Comparison of ENCODE assay signal across 16 cellular contexts in genomic region chr5:73443725-73444498, GRCh38. TPM values are rescaled to one million over a fixed set of nuclear protein-coding genes. Genes with fewer than 3 reads are reported as not detected.
DNase-seq lines count a peak whose midpoint lies in the region; ATAC-seq and TF ChIP-seq lines count a peak whose summit lies in the region.
"Had no signal": no experiment of that assay in that cellular context is flagged by ENCODE, and none has a peak within 500 bp of the region (broad histone marks: within the 10 kb centered on the region; RNA-seq: fewer than 3 reads in every experiment).

No MANE protein-coding gene starts in this region.

- intact Hi-C loops in Panc1 (cut with micrococcal nuclease; ENCODE audit: unreplicated experiment) = no loop called here
- intact Hi-C loops in CD8-positive, alpha-beta T cell (cut with DNase I, micrococcal nuclease) = no loop called here

- no peak overlapping the region for H3K27ac Mint-ChIP-seq in activated naive CD4-positive, alpha-beta T cell treated with anti-CD3 and anti-CD28 coated beads, Interleukin-2, amount 50 U/mL, for 72 hours
- peak overlapping the region; percentile 86 for H3K27ac Mint-ChIP-seq in stimulated activated naive B cell treated with anti-CD40 and anti-IgM and Interleukin-4, amounts not matched to agents 10 μg/mL and 1 μg/mL and 100 μg/mL, for 72 hours
- H3K27ac Mint-ChIP-seq in CD8-positive, alpha-beta T cell = no peak overlapping the region
- H3K27ac Mint-ChIP-seq: stimulated activated effector memory CD8-positive, alpha-beta T cell treated with anti-CD3 and anti-CD28 coated beads, Interleukin-12 subunit alpha, Interleukin-12 subunit beta, amount 100 ng/mL, for 72 hours had no signal

- peaks cover 0 to 3% of the 10 kb centered on the region in 2 donors for H3K9me3 Mint-ChIP-seq in activated naive CD4-positive, alpha-beta T cell treated with anti-CD3 and anti-CD28 coated beads, Interleukin-2, amount 50 U/mL, for 72 hours
- H3K9me3 Mint-ChIP-seq in stimulated activated naive B cell treated with anti-CD40 and anti-IgM and Interleukin-4, amounts not matched to agents 10 μg/mL and 1 μg/mL and 100 μg/mL, for 72 hours = peaks cover 4 to 6% of the 10 kb centered on the region in 2 donors
- H3K9me3 Mint-ChIP-seq in CD8-positive, alpha-beta T cell = peaks cover 4% of the 10 kb centered on the region
- H3K9me3 Mint-ChIP-seq: stimulated activated effector memory CD8-positive, alpha-beta T cell treated with anti-CD3 and anti-CD28 coated beads, Interleukin-12 subunit alpha, Interleukin-12 subunit beta, amount 100 ng/mL, for 72 hours had no signal

- peak overlapping the region in 1 of 2 donors; percentile 5 for H3K4me3 Mint-ChIP-seq in stimulated activated naive B cell treated with anti-CD40 and anti-IgM and Interleukin-4, amounts not matched to agents 10 μg/mL and 1 μg/mL and 100 μg/mL, for 72 hours
- no peak overlapping the region for H3K4me3 Mint-ChIP-seq in CD8-positive, alpha-beta T cell
- H3K4me3 Mint-ChIP-seq: stimulated activated effector memory CD8-positive, alpha-beta T cell treated with anti-CD3 and anti-CD28 coated beads, Interleukin-12 subunit alpha, Interleukin-12 subunit beta, amount 100 ng/mL, for 72 hours had no signal

- ATAC-seq in activated naive CD4-positive, alpha-beta T cell treated with anti-CD3 and anti-CD28 coated beads, Interleukin-2, amount 50 U/mL, for 72 hours = no peak
- ATAC-seq in Panc1 = no peak
- no peak for ATAC-seq in stimulated activated naive B cell treated with anti-CD40 and anti-IgM and Interleukin-4, amounts not matched to agents 10 μg/mL and 1 μg/mL and 100 μg/mL, for 72 hours (replicated peaks)
- ATAC-seq in CD8-positive, alpha-beta T cell = no peak
- ATAC-seq: left lobe of liver; stimulated activated effector memory CD8-positive, alpha-beta T cell treated with anti-CD3 and anti-CD28 coated beads, Interleukin-12 subunit alpha, Interleukin-12 subunit beta, amount 100 ng/mL, for 72 hours had no signal

- H3K36me3 ChIP-seq in Panc1 (ENCODE audit: control insufficient read depth, insufficient read depth, low read length) (peaks cover 8% of the 10 kb centered on the region; the same call in 1 of the 2 replicates), iPS-20b (ENCODE audit: insufficient read depth, low read depth, low read length) (no peaks in the 10 kb centered on the region)
- no peaks in the 10 kb centered on the region for H3K36me3 ChIP-seq in CD8-positive, alpha-beta T cell (ENCODE audit: insufficient read depth, low read length)

- BruUV-seq in Panc1 (replicated peaks; lab: Mats Ljungman, UMichigan) = no TSS peak

- H3K4me1 ChIP-seq in Panc1 (ENCODE audit: control insufficient read depth, insufficient read depth, low read length) = peaks cover 52% of the 10 kb centered on the region
- peaks cover 10% of the 10 kb centered on the region; the same call in 1 of the 2 replicates for H3K4me1 ChIP-seq in iPS-20b (ENCODE audit: insufficient read depth, low read length)
- H3K4me1 ChIP-seq in CD8-positive, alpha-beta T cell (ENCODE audit: insufficient read depth, low read length) = peaks cover 11% of the 10 kb centered on the region

- peaks cover 0 to 32% of the 10 kb centered on the region in 2 donors for H3K36me3 Mint-ChIP-seq in activated naive CD4-positive, alpha-beta T cell treated with anti-CD3 and anti-CD28 coated beads, Interleukin-2, amount 50 U/mL, for 72 hours
- peaks cover 1 to 9% of the 10 kb centered on the region in 2 donors for H3K36me3 Mint-ChIP-seq in stimulated activated naive B cell treated with anti-CD40 and anti-IgM and Interleukin-4, amounts not matched to agents 10 μg/mL and 1 μg/mL and 100 μg/mL, for 72 hours
- no peaks in the 10 kb centered on the region for H3K36me3 Mint-ChIP-seq in CD8-positive, alpha-beta T cell

- POLR2A ChIA-PET in Panc1 (lab: Charles Lee) = interaction anchor here (0.5 to 0.9 kb wide), 2 partner anchors 79 to 121 kb away, joined by 5 to 11 read pairs; no protein-coding TSS in a partner anchor
- POLR2A ChIA-PET in CD8-positive, alpha-beta T cell (lab: Charles Lee) = interaction anchor here (1.0 kb wide), 1 partner anchor 29 kb away, joined by 3 read pairs; no protein-coding TSS in a partner anchor

- H3K27ac ChIP-seq in Panc1 (ENCODE audit: low read length) (peak overlapping the region; percentile 83), iPS-20b (ENCODE audit: low read length) (no peak overlapping the region)
- H3K27ac ChIP-seq in CD8-positive, alpha-beta T cell (ENCODE audit: low read depth, low read length) = no peak overlapping the region
- H3K27ac ChIP-seq: KMS-11 had no signal

- H3K9me3 ChIP-seq in Panc1 (ENCODE audit: control insufficient read depth, insufficient read depth, low read depth, low read length) (no peaks in the 10 kb centered on the region), iPS-20b (ENCODE audit: insufficient read depth, low read depth, low read length) (peaks cover 3% of the 10 kb centered on the region; the same call in 1 of the 2 replicates)
- no peaks in the 10 kb centered on the region for H3K9me3 ChIP-seq in CD8-positive, alpha-beta T cell (ENCODE audit: low read length)

- CTCF ChIA-PET in Panc1 (lab: Charles Lee) = interaction anchor here (0.7 to 1.7 kb wide), 2 partner anchors 19 to 228 kb away, joined by 3 to 4 read pairs; no protein-coding TSS in a partner anchor
- CTCF ChIA-PET in CD8-positive, alpha-beta T cell (lab: Charles Lee) = interaction anchor here (1.0 to 1.7 kb wide), 3 partner anchors 10 to 140 kb away, joined by 4 to 10 read pairs (median 4); no protein-coding TSS in a partner anchor

- H3K27me3 ChIP-seq in Panc1 (ENCODE audit: control insufficient read depth, insufficient read depth, low read length) (no peaks in the 10 kb centered on the region), iPS-20b (ENCODE audit: insufficient read depth, low read length) (peaks cover 95% of the 10 kb centered on the region)
- H3K27me3 ChIP-seq in CD8-positive, alpha-beta T cell (ENCODE audit: insufficient read depth, low read length) = peaks cover 76% of the 10 kb centered on the region

- peak; percentile 10 for DNase-seq in activated naive CD4-positive, alpha-beta T cell treated with anti-CD3 and anti-CD28 coated beads, Interleukin-2, amount 50 U/mL, for 16 hours
- DNase-seq in activated naive CD4-positive, alpha-beta T cell treated with anti-CD3 and anti-CD28 coated beads, Interleukin-2, amount 50 U/mL, for 72 hours (ENCODE audit: low spot score in 2 of 2) = no peak
- DNase-seq in Panc1 (ENCODE audit: low read depth, low spot score) = no peak
- no peak for DNase-seq in stimulated activated naive B cell treated with anti-CD40 and anti-IgM and Interleukin-4, amounts not matched to agents 10 μg/mL and 1 μg/mL and 100 μg/mL, for 72 hours
- no peak for DNase-seq in DMS 273 (lab: John Stamatoyannopoulos, UW; ENCODE audit: unreplicated experiment)
- no peak for DNase-seq in CD8-positive, alpha-beta T cell
- DNase-seq in NCI-H187 (lab: John Stamatoyannopoulos, UW) = no peak
- DNase-seq: activated CD4-positive, alpha-beta T cell treated with anti-CD3 and anti-CD28 coated beads, Interleukin-2, amount 50 U/mL, for 1 hour; activated naive CD4-positive, alpha-beta T cell; EL; NCI-H2029; occipital lobe had no signal

- in situ Hi-C loops in Panc1 (cut with HindIII; ENCODE audit: low pct_unique_long_range_greater_than_20kb, low sequenced_read_pairs) = no loop called here

- peaks cover 54 to 72% of the 10 kb centered on the region in 2 donors for H3K27me3 Mint-ChIP-seq in stimulated activated naive B cell treated with anti-CD40 and anti-IgM and Interleukin-4, amounts not matched to agents 10 μg/mL and 1 μg/mL and 100 μg/mL, for 72 hours
- H3K27me3 Mint-ChIP-seq in CD8-positive, alpha-beta T cell (ENCODE audit: low read depth) = peaks cover 75% of the 10 kb centered on the region

- peaks cover 4 to 26% of the 10 kb centered on the region in 2 donors for H3K4me1 Mint-ChIP-seq in stimulated activated naive B cell treated with anti-CD40 and anti-IgM and Interleukin-4, amounts not matched to agents 10 μg/mL and 1 μg/mL and 100 μg/mL, for 72 hours
- peaks cover 9% of the 10 kb centered on the region for H3K4me1 Mint-ChIP-seq in CD8-positive, alpha-beta T cell (ENCODE audit: low read depth)

- H3K9ac ChIP-seq in iPS-20b (ENCODE audit: low read depth, low read length) = no peak overlapping the region
- H3K9ac ChIP-seq: KMS-11 had no signal

- H3K4me3 ChIP-seq in Panc1 (ENCODE audit: low read depth in 2 of 2, low read length in 2 of 2) = peak overlapping the region; percentile 40 to 61
- peak overlapping the region; percentile 15; the same call in 1 of the 2 replicates for H3K4me3 ChIP-seq in iPS-20b (ENCODE audit: low read length)
- H3K4me3 ChIP-seq in CD8-positive, alpha-beta T cell (ENCODE audit: low read depth, low read length) = no peak overlapping the region

- TF ChIP-seq CTCF in Panc1 (IDR thresholded peaks at IDR 0.05) = no peak
- TF ChIP-seq CTCF in CD8-positive, alpha-beta T cell (IDR thresholded peaks at IDR 0.05) = no peak

RNA-seq across cellular contexts. Expression of gene FOXD1, which starts 4.7 kb away (rescaled TPM):
- under 1 TPM in 1 of 2 donors, not detected in 1; 0.78 TPM for total RNA-seq in activated naive CD4-positive, alpha-beta T cell treated with anti-CD3 and anti-CD28 coated beads, Interleukin-2, amount 50 U/mL, for 72 hours
- total RNA-seq in Panc1 (2021; ENCODE audit: unreplicated experiment) = 63.3 TPM
- polyA plus RNA-seq in Panc1 (2012; ENCODE audit: insufficient read length) = 53.3 TPM
- under 1 TPM in 1 of 2 experiments, not detected in 1; 0.35 TPM for total RNA-seq in CD8-positive, alpha-beta T cell
- total RNA-seq: left lobe of liver had no signal

RNA-seq across cellular contexts. Expression of gene BTF3, which starts 54.3 kb away (rescaled TPM):
- total RNA-seq in activated naive CD4-positive, alpha-beta T cell treated with anti-CD3 and anti-CD28 coated beads, Interleukin-2, amount 50 U/mL, for 72 hours = 100 to 1,000 TPM; 971 TPM
- 647 TPM for total RNA-seq in Panc1 (2021; ENCODE audit: unreplicated experiment)
- 644 TPM for polyA plus RNA-seq in Panc1 (2012; ENCODE audit: insufficient read length)
- total RNA-seq in CD8-positive, alpha-beta T cell = 100 to 1,000 TPM; 808 to 815 TPM

Comparison
In these comparisons a context has a peak if more than half of its experiments do, and no peak if none do; other contexts are left out.
1. RNA of gene FOXD1, which starts 4.7 kb away (total RNA-seq): 63.3 TPM in Panc1 (single experiment); 0.78 TPM in activated naive CD4-positive, alpha-beta T cell treated with anti-CD3 and anti-CD28 coated beads, Interleukin-2, amount 50 U/mL, for 72 hours and 0.35 TPM in CD8-positive, alpha-beta T cell; every median in the first group is over 10 times any median in the second.